In the genomic region with DNA sequence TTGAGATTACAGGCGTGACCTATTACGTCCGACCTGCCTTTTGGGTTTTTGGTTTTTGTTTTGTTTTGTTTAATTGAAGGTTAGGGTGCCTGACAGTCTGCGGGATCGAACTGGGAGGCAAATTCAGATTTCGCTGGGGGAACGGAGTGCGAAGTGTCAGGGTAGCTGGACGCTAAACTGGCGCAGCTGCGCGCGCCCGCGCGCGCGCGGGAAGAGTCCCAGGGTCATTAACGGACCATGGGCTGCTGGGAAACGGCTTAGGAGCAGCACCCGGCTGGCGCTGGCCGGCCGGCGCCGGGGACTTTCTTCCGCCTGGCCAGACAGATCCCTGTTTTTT, we compare ENCODE assay signal across 7 cellular contexts. TPM values are rescaled to one million over a fixed set of nuclear protein-coding genes. Genes with fewer than 3 reads are reported as not detected.
DNase-seq lines count a peak whose midpoint lies in the region; ATAC-seq and TF ChIP-seq lines count a peak whose summit lies in the region.

No MANE protein-coding gene starts in this region.

- H3K36me3 Mint-ChIP-seq in activated CD4-positive, alpha-beta memory T cell treated with anti-CD3 and anti-CD28 coated beads for 36 hours, result peaks cover 59% of the 10 kb centered on the region

- 0% methylated on average over 28 of the region's 28 CpGs for WGBS in esophagus, 2 donors
- WGBS in stomach, 5 donors, result 0 to 1% (median 0%) methylated on average over 12 to 28 of the region's 28 CpGs

- H3K4me1 ChIP-seq in esophagus (ENCODE audit: control insufficient read depth in 2 of 2, insufficient read depth in 2 of 2, low read length in 1 of 2) (peaks cover 0 to 10% of the 10 kb centered on the region in 2 donors), mucosa of rectum (ENCODE audit: control insufficient read depth in 2 of 2, insufficient read depth in 2 of 2, low read length in 2 of 2) (peaks cover 43 to 56% of the 10 kb centered on the region in 2 donors), stomach (peaks cover 46 to 77% (median 71%) of the 10 kb centered on the region in 4 donors)

- H3K9me3 Mint-ChIP-seq in activated CD4-positive, alpha-beta memory T cell treated with anti-CD3 and anti-CD28 coated beads for 36 hours, result no peaks in the 10 kb centered on the region

- H3K27ac ChIP-seq in esophagus (ENCODE audit: low read depth in 2 of 2, low read length in 1 of 2) (peak overlapping the region; percentile 91 to 97), mucosa of rectum (ENCODE audit: low read depth in 2 of 2, low read length in 2 of 2) (peak overlapping the region; percentile 88 to 95), stomach (peak overlapping the region; percentile 94 to 97 (median 96))

- CTCF ChIA-PET in activated CD4-positive, alpha-beta memory T cell treated with anti-CD3 and anti-CD28 coated beads for 36 hours (lab: Charles Lee), result interaction anchor here (1.6 kb wide), 1 partner anchor 118 kb away, joined by 5 read pairs; no protein-coding TSS in a partner anchor

- H3K4me3 Mint-ChIP-seq in activated CD4-positive, alpha-beta memory T cell treated with anti-CD3 and anti-CD28 coated beads for 36 hours, result peak overlapping the region; percentile 97

- H3K9me3 ChIP-seq in esophagus (ENCODE audit: control insufficient read depth in 2 of 2, insufficient read depth in 1 of 2, low read depth in 1 of 2, low read length in 1 of 2), result no peaks in the 10 kb centered on the region
- H3K9me3 ChIP-seq in mucosa of rectum (ENCODE audit: control insufficient read depth in 2 of 2, low read length in 2 of 2), result no peaks in the 10 kb centered on the region
- no peaks in the 10 kb centered on the region for H3K9me3 ChIP-seq in stomach

- TF ChIP-seq POLR2A in stomach (IDR thresholded peaks at IDR 0.05), result no peak

- POLR2A ChIA-PET in activated CD4-positive, alpha-beta memory T cell treated with anti-CD3 and anti-CD28 coated beads for 36 hours (lab: Charles Lee), result interaction anchor here (0.6 to 2.9 kb wide), 9 partner anchors 11 to 276 kb away, joined by 3 to 8 read pairs (median 4); a partner anchor contains a TSS

- no peak for TF ChIP-seq CTCF in stomach (IDR thresholded peaks at IDR 0.05)

- H3K36me3 ChIP-seq in esophagus (ENCODE audit: control insufficient read depth in 2 of 2, insufficient read depth in 2 of 2, low read length in 1 of 2), result peaks cover 0 to 14% of the 10 kb centered on the region in 2 donors
- peaks cover 19 to 27% of the 10 kb centered on the region in 2 donors for H3K36me3 ChIP-seq in mucosa of rectum (ENCODE audit: control insufficient read depth in 2 of 2, insufficient read depth in 2 of 2, low read length in 2 of 2)
- H3K36me3 ChIP-seq in stomach, result peaks cover 22 to 30% (median 28%) of the 10 kb centered on the region in 4 donors

- no peaks in the 10 kb centered on the region for H3K27me3 Mint-ChIP-seq in activated CD4-positive, alpha-beta memory T cell treated with anti-CD3 and anti-CD28 coated beads for 36 hours

- ATAC-seq in HG03135 (IDR thresholded peaks at IDR 0.05; ENCODE audit: unreplicated experiment), result peak; percentile 35

- peak overlapping the region; percentile 90 to 98 for H3K9ac ChIP-seq in mucosa of rectum (ENCODE audit: low read depth in 1 of 2, low read length in 2 of 2)

- DNase-seq in NCI-H510A treated with DMSO at 0.1 percent for 48 hours (lab: John Stamatoyannopoulos, UW) (peak; percentile 99), stomach (peak; percentile 87)
- DNase-seq in activated CD4-positive, alpha-beta memory T cell treated with anti-CD3 and anti-CD28 coated beads for 36 hours, result peak; percentile 85

- no peak for TF ChIP-seq EP300 in stomach (IDR thresholded peaks at IDR 0.05)

- peak overlapping the region; percentile 97 for H3K27ac Mint-ChIP-seq in activated CD4-positive, alpha-beta memory T cell treated with anti-CD3 and anti-CD28 coated beads for 36 hours

- H3K4me1 Mint-ChIP-seq in activated CD4-positive, alpha-beta memory T cell treated with anti-CD3 and anti-CD28 coated beads for 36 hours (ENCODE audit: low read depth), result peaks cover 39% of the 10 kb centered on the region

- intact Hi-C loops in activated CD4-positive, alpha-beta memory T cell treated with anti-CD3 and anti-CD28 coated beads for 36 hours (cut with micrococcal nuclease), result loop anchor here (1.0 to 5.0 kb wide), 4 partner anchors 20 to 170 kb away; a partner anchor contains a TSS
- intact Hi-C loops in stomach (cut with DNase I; ENCODE audit: low total_unique reads), result no loop called here

- H3K27me3 ChIP-seq in esophagus (ENCODE audit: control insufficient read depth in 1 of 2, insufficient read depth in 2 of 2, low read length in 2 of 2) (no peaks in the 10 kb centered on the region), mucosa of rectum (ENCODE audit: control insufficient read depth in 2 of 2, insufficient read depth in 2 of 2, low read length in 2 of 2) (no peaks in the 10 kb centered on the region), stomach (no peaks in the 10 kb centered on the region)

- H3K4me3 ChIP-seq in GM08714 (ENCODE audit: low read length) (peak overlapping the region; percentile 98; the same call in 1 of the 2 replicates), esophagus (ENCODE audit: low read depth in 1 of 2, low read length in 2 of 2) (peak overlapping the region; percentile 68 to 97), mucosa of rectum (ENCODE audit: low read length in 2 of 2) (peak overlapping the region; percentile 89 to 99), stomach (peak overlapping the region; percentile 81 to 96 (median 88))

RNA-seq across cellular contexts. Expression of a gene that starts 6.8 kb away (rescaled TPM):
- total RNA-seq in activated CD4-positive, alpha-beta memory T cell treated with anti-CD3 and anti-CD28 coated beads for 36 hours, result 10 to 100 TPM; 59.5 to 62.3 TPM
- polyA plus RNA-seq in esophagus (100 to 1,000 TPM in 1 of 2 donors, 10 to 100 TPM in 1; 26.9 to 103 TPM), stomach (10 to 100 TPM; 35.9 to 66.0 (median 51.3) TPM)
- total RNA-seq in stomach, result 100 to 1,000 TPM in 3 of 5 donors, 10 to 100 TPM in 2; 44.3 to 165 (median 105) TPM

RNA-seq across cellular contexts. Expression of a gene that starts 19.0 kb away (rescaled TPM):
- 10 to 100 TPM; 68.5 to 69.9 TPM for total RNA-seq in activated CD4-positive, alpha-beta memory T cell treated with anti-CD3 and anti-CD28 coated beads for 36 hours
- polyA plus RNA-seq in esophagus, result 100 to 1,000 TPM; 105 to 125 TPM
- total RNA-seq in stomach, result 100 to 1,000 TPM in 3 of 5 donors, 10 to 100 TPM in 2; 68.8 to 124 (median 113) TPM
- polyA plus RNA-seq in stomach, result 100 to 1,000 TPM in 1 of 3 donors, 10 to 100 TPM in 2; 51.1 to 107 (median 64.8) TPM

RNA-seq across cellular contexts. Expression of a gene that starts 19.3 kb away (rescaled TPM):
- total RNA-seq in activated CD4-positive, alpha-beta memory T cell treated with anti-CD3 and anti-CD28 coated beads for 36 hours, result 1 to 10 TPM; 2.0 TPM
- polyA plus RNA-seq in esophagus (under 1 TPM; 0.39 to 0.42 TPM), stomach (under 1 TPM; 0.46 to 0.98 (median 0.75) TPM)
- total RNA-seq in stomach, result 1 to 10 TPM in 2 of 5 donors, not detected in 3; 1.1 to 1.7 TPM

RNA-seq across cellular contexts. Expression of a gene that starts 27.6 kb away (rescaled TPM):
- 100 to 1,000 TPM; 142 to 143 TPM for total RNA-seq in activated CD4-positive, alpha-beta memory T cell treated with anti-CD3 and anti-CD28 coated beads for 36 hours
- polyA plus RNA-seq in esophagus (10 to 100 TPM; 25.6 to 42.9 TPM), stomach (10 to 100 TPM; 45.2 to 55.8 (median 50.4) TPM)
- 10 to 100 TPM in 3 of 5 donors, 1 to 10 TPM in 1, not detected in 1; 6.7 to 34.5 (median 11.4) TPM for total RNA-seq in stomach

RNA-seq across cellular contexts. Expression of a gene that starts 28.3 kb away (rescaled TPM):
- 10 to 100 TPM; 13.0 to 13.4 TPM for total RNA-seq in activated CD4-positive, alpha-beta memory T cell treated with anti-CD3 and anti-CD28 coated beads for 36 hours
- polyA plus RNA-seq in esophagus (10 to 100 TPM; 13.6 to 14.6 TPM), stomach (10 to 100 TPM; 16.3 to 29.0 (median 22.2) TPM)
- 10 to 100 TPM; 11.3 to 60.7 (median 25.0) TPM for total RNA-seq in stomach

Comparison
In these comparisons a context has a peak if more than half of its experiments do, and no peak if none do; other contexts are left out.
1. Peak in every context shown above with its lines: DNase-seq, ATAC-seq, H3K4me3 ChIP-seq and H3K27ac ChIP-seq.